In genomic region chr20:40241944-40242343, GRCh38 we compare ENCODE assay signal across 24 cellular contexts.
"Had no signal": no experiment of that assay in that cellular context is flagged by ENCODE, and none has a peak within 500 bp of the region (broad histone marks: within the 10 kb centered on the region; RNA-seq: fewer than 3 reads in every experiment).

No MANE protein-coding gene starts in this region.

- H3K36me3 ChIP-seq: adrenal gland, Peyer's patch, SJCRH30, WERI-Rb-1 had no signal

- H3K27ac ChIP-seq: adrenal gland, Peyer's patch, RWPE1, SJCRH30, WERI-Rb-1 had no signal

- H3K4me1 ChIP-seq: adrenal gland, Peyer's patch, SJCRH30 had no signal

- H3K9me3 ChIP-seq: adrenal gland, Peyer's patch, SJCRH30 had no signal

- DNase-seq: activated CD4-positive, alpha-beta memory T cell treated with anti-CD3 and anti-CD28 coated beads, Interleukin-2, amount 10 ng/mL, durations not matched to agents 7 days and 5 days; activated CD4-positive, alpha-beta T cell treated with anti-CD3 and anti-CD28 coated beads for 36 hours; activated CD4-positive, alpha-beta T cell treated with anti-CD3 and anti-CD28 coated beads, Interleukin-2, amount 50 U/mL, for 1 hour; activated CD8-positive, alpha-beta memory T cell treated with anti-CD3 and anti-CD28 coated beads, Interleukin-2, amount 50 U/mL, for 4 hours; activated gamma-delta T cell treated with Interleukin-2 at 50 U/mL for 16 hours; activated naive CD4-positive, alpha-beta T cell treated with anti-CD3 and anti-CD28 coated beads, Interleukin-2, amount 50 U/mL, for 16 hours; activated naive CD8-positive, alpha-beta T cell treated with anti-CD3 and anti-CD28 coated beads, Interleukin-2, amount 10 ng/mL, durations not matched to agents 7 days and 5 days; activated T-cell treated with anti-CD3 and anti-CD28 coated beads, Interleukin-2, amount 50 U/mL, for 72 hours; adrenal gland; cerebellar nuclear complex; Karpas-422; MM.1S; NCI-H1417 treated with DMSO at 0.1 percent for 48 hours; NCI-H1694 treated with DMSO at 0.1 percent for 48 hours; NCI-H2029 treated with DMSO at 0.1 percent for 48 hours; NCI-H345; NCI-H510A treated with DMSO at 0.1 percent for 48 hours; Peyer's patch; Right ventricle myocardium superior; SJCRH30; T-cell; T-helper 2 cell; WERI-Rb-1 had no signal

- H3K4me3 ChIP-seq: adrenal gland, Peyer's patch, SJCRH30 had no signal

- ATAC-seq: activated CD4-positive, alpha-beta T cell treated with anti-CD3 and anti-CD28 coated beads for 36 hours; activated T-cell treated with anti-CD3 and anti-CD28 coated beads, Interleukin-2, amount 50 U/mL, for 72 hours; T-cell had no signal

- H3K27me3 ChIP-seq: adrenal gland, Peyer's patch had no signal
